1 cellular context compared by ENCODE assay signal in genomic region chr2:120470041-120470716, GRCh38.
A peak's percentile ranks its signal among the peaks of the same experiment; 100 is the strongest.
TF ChIP-seq lines count a peak whose summit lies in the region.

No MANE protein-coding gene starts in this region.

TF ChIP-seq in HepG2, 621 proteins besides CTCF, POLR2A, EP300 and RAD21 (continued from another document and continues in another):
- TF ChIP-seq ZNF407 (CRISPR knock-in tag; IDR thresholded peaks at IDR 0.05; ENCODE audit: not compliant biosample characterization) (no peak), ZNF768 (CRISPR knock-in tag; IDR thresholded peaks at IDR 0.05) (peak; percentile 59; the same call in 1 of the 2 replicates), ZBTB25 (CRISPR knock-in tag; IDR thresholded peaks at IDR 0.05) (peak; percentile 56; the same call in 1 of the 2 replicates), PRDM10 (CRISPR knock-in tag; IDR thresholded peaks at IDR 0.05; ENCODE audit: low read depth) (peak; percentile 31; the same call in 1 of the 2 replicates), ETV5 (CRISPR knock-in tag; IDR thresholded peaks at IDR 0.05; ENCODE audit: borderline replicate concordance) (peak; percentile 87; the same call in 1 of the 2 replicates), ZNF432 (CRISPR knock-in tag; IDR thresholded peaks at IDR 0.05; ENCODE audit: borderline replicate concordance) (no peak), ZBTB42 (CRISPR knock-in tag; IDR thresholded peaks at IDR 0.05) (no peak), ZNF367 (CRISPR knock-in tag; IDR thresholded peaks at IDR 0.05; ENCODE audit: borderline replicate concordance) (no peak), HIVEP1 (CRISPR knock-in tag; IDR thresholded peaks at IDR 0.05) (peak; percentile 67; the same call in 1 of the 2 replicates), ZNF326 (CRISPR knock-in tag; IDR thresholded peaks at IDR 0.05; ENCODE audit: borderline replicate concordance) (no peak), CCAR2 (optimal IDR thresholded peaks at IDR 0.05; ENCODE audit: low read depth, low read length) (peak; percentile 87), ZNF12 (CRISPR knock-in tag; IDR thresholded peaks at IDR 0.05) (peak; percentile 83), RBM22 (optimal IDR thresholded peaks at IDR 0.05; ENCODE audit: low read length) (peak; percentile 33), ZBTB43 (CRISPR knock-in tag; conservative IDR thresholded peaks at IDR 0.05) (peak; percentile 99), UBTF (CRISPR knock-in tag; IDR thresholded peaks at IDR 0.05) (peak; percentile 87), SMC3 (IDR thresholded peaks at IDR 0.05; ENCODE audit: low read length) (peak; percentile 31), BRD4 (CRISPR knock-in tag; IDR thresholded peaks at IDR 0.05) (0 out of 2 replicates have a peak, but pooled peaks have one; percentile 71), NFRKB (IDR thresholded peaks at IDR 0.05) (no peak), ZBTB3 (CRISPR knock-in tag; IDR thresholded peaks at IDR 0.05; ENCODE audit: borderline replicate concordance, low read depth) (peak; percentile 67; the same call in 1 of the 2 replicates), ARNTL (CRISPR knock-in tag; IDR thresholded peaks at IDR 0.05) (peak; percentile 83), ZNF280B (CRISPR knock-in tag; IDR thresholded peaks at IDR 0.05; ENCODE audit: borderline replicate concordance) (no peak), KLF9 (CRISPR knock-in tag; IDR thresholded peaks at IDR 0.05; ENCODE audit: low read depth) (no peak), ZNF75D (CRISPR knock-in tag; IDR thresholded peaks at IDR 0.05; ENCODE audit: borderline replicate concordance) (no peak), CREBL2 (CRISPR knock-in tag; IDR thresholded peaks at IDR 0.05; ENCODE audit: borderline replicate concordance) (peak; percentile 25; the same call in 1 of the 2 replicates), FOXK1 (CRISPR knock-in tag; IDR thresholded peaks at IDR 0.05; ENCODE audit: borderline replicate concordance, low read depth) (peak; percentile 95), KLF15 (CRISPR knock-in tag; IDR thresholded peaks at IDR 0.05; ENCODE audit: borderline replicate concordance) (no peak), EED (CRISPR knock-in tag; IDR thresholded peaks at IDR 0.05) (no peak), FOXC1 (CRISPR knock-in tag; IDR thresholded peaks at IDR 0.05; ENCODE audit: borderline replicate concordance) (no peak)
